19 cellular contexts compared by ENCODE assay signal in the genomic region with DNA sequence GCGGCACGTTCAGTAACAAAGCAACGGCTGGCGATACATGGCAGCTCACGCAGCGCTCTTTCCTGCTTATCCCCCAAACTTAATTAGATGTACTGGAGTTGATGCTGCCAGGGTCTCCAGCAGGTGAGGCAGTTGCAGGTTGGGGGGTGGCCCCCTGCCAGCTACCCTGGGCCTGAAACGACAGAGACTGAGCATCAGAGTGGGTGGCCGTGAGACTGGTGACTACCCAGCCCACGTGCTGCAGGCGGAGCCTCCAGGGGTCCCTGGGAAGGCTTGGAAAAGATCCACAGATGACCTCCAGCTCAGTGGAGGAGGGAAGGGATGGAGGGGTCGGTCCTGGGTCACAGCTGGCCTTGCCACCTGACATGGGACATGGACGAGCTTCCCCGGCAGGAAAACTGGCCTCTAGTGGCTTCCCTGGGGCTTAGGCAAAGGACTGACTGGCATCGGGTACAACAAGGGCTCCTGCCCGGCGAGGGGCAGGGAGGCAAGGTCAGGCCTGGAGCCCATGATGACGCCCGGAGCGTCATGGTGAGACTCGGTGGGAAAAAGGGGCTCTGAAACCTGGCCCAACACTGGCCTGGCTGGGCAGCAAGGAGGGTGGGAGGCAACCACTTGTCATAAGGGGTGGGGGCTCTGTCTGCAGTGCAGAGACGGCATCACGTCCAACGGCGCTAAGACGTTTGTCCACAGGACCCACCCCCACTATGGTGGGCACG. TPM values are rescaled to one million over a fixed set of nuclear protein-coding genes. Genes with fewer than 3 reads are reported as not detected.
"Had no signal": no experiment of that assay in that cellular context is flagged by ENCODE, and none has a peak within 500 bp of the region (broad histone marks: within the 10 kb centered on the region; RNA-seq: fewer than 3 reads in every experiment).

No MANE protein-coding gene starts in this region.

- H3K4me2 ChIP-seq: hepatocyte, SK-N-SH had no signal

- DNase-seq: activated CD4-positive, CD25-positive, alpha-beta regulatory T cell; activated CD8-positive, alpha-beta memory T cell treated with anti-CD3 and anti-CD28 coated beads for 24 hours; cerebellar nuclear complex; cortex of kidney; mesendoderm; nucleus accumbens; SK-N-SH; T1000 had no signal

- H3K9me3 Mint-ChIP-seq: activated CD4-positive, alpha-beta T cell treated with anti-CD3 and anti-CD28 coated beads, Interleukin-2, amount 10 ng/mL, durations not matched to agents 24 days and 14 days; activated T-helper 1 cell treated with anti-CD3 and anti-CD28 coated beads, Interleukin-12 subunit alpha, Interleukin-12 subunit beta, Interleukin-2, Interleukin-4 antibody, amounts not matched to agents 30 ng/mL and 10 ng/mL and 1 ng/mL, durations not matched to agents 14 hours and 24 hours and 36 hours; naive thymus-derived CD8-positive, alpha-beta T cell; stimulated activated naive CD8-positive, alpha-beta T cell treated with anti-CD3 and anti-CD28 coated beads, Interleukin-15, Interleukin-2, amounts not matched to agents 100 ng/mL and 50 ng/mL, for 24 hours had no signal

- H3K27me3 ChIP-seq: ascending aorta, breast epithelium, esophagus muscularis mucosa, hepatocyte, tibial nerve, vagina had no signal

- H3K9ac ChIP-seq: SK-N-SH had no signal

- H3K4me3 ChIP-seq: ascending aorta, breast epithelium, esophagus muscularis mucosa, hepatocyte, tibial nerve, vagina had no signal

- H3K27ac ChIP-seq: ascending aorta, breast epithelium, esophagus muscularis mucosa, hepatocyte, tibial nerve, vagina had no signal

- H3K27ac Mint-ChIP-seq: activated CD4-positive, alpha-beta T cell treated with anti-CD3 and anti-CD28 coated beads, Interleukin-2, amount 10 ng/mL, durations not matched to agents 24 days and 14 days; activated T-helper 1 cell treated with anti-CD3 and anti-CD28 coated beads, Interleukin-12 subunit alpha, Interleukin-12 subunit beta, Interleukin-2, Interleukin-4 antibody, amounts not matched to agents 30 ng/mL and 10 ng/mL and 1 ng/mL, durations not matched to agents 14 hours and 24 hours and 36 hours; stimulated activated naive CD8-positive, alpha-beta T cell treated with anti-CD3 and anti-CD28 coated beads, Interleukin-15, Interleukin-2, amounts not matched to agents 100 ng/mL and 50 ng/mL, for 24 hours had no signal

- H3K27me3 Mint-ChIP-seq: activated CD4-positive, alpha-beta T cell treated with anti-CD3 and anti-CD28 coated beads, Interleukin-2, amount 10 ng/mL, durations not matched to agents 24 days and 14 days; naive thymus-derived CD8-positive, alpha-beta T cell; stimulated activated naive CD8-positive, alpha-beta T cell treated with anti-CD3 and anti-CD28 coated beads, Interleukin-15, Interleukin-2, amounts not matched to agents 100 ng/mL and 50 ng/mL, for 24 hours had no signal

- H3K4me1 ChIP-seq: ascending aorta, breast epithelium, esophagus muscularis mucosa, tibial nerve, vagina had no signal

- H3K36me3 ChIP-seq: ascending aorta, breast epithelium, esophagus muscularis mucosa, vagina had no signal

- H2AFZ ChIP-seq: hepatocyte had no signal

- H3K9me3 ChIP-seq: ascending aorta, breast epithelium, esophagus muscularis mucosa, SK-N-SH, tibial nerve, vagina had no signal

- H3K4me3 Mint-ChIP-seq: activated CD4-positive, alpha-beta T cell treated with anti-CD3 and anti-CD28 coated beads, Interleukin-2, amount 10 ng/mL, durations not matched to agents 24 days and 14 days; activated T-helper 1 cell treated with anti-CD3 and anti-CD28 coated beads, Interleukin-12 subunit alpha, Interleukin-12 subunit beta, Interleukin-2, Interleukin-4 antibody, amounts not matched to agents 30 ng/mL and 10 ng/mL and 1 ng/mL, durations not matched to agents 14 hours and 24 hours and 36 hours; naive thymus-derived CD8-positive, alpha-beta T cell; stimulated activated naive CD8-positive, alpha-beta T cell treated with anti-CD3 and anti-CD28 coated beads, Interleukin-15, Interleukin-2, amounts not matched to agents 100 ng/mL and 50 ng/mL, for 24 hours had no signal

RNA-seq across cellular contexts. Expression of gene CILP2, which starts 24.0 kb away (rescaled TPM):
- total RNA-seq: ascending aorta had no signal

RNA-seq across cellular contexts. Expression of gene TSSK6, which starts 46.8 kb away (rescaled TPM):
- total RNA-seq: ascending aorta, skeletal muscle tissue had no signal

RNA-seq across cellular contexts. Expression of gene PBX4, which starts 56.4 kb away (rescaled TPM):
- total RNA-seq: ascending aorta had no signal
